11 cellular contexts compared by ENCODE assay signal in genomic region chr13:114106991-114107685, GRCh38. TPM values are rescaled to one million over a fixed set of nuclear protein-coding genes. Genes with fewer than 3 reads are reported as not detected.
DNase-seq lines count a peak whose midpoint lies in the region; ATAC-seq and TF ChIP-seq lines count a peak whose summit lies in the region.
"Had no signal": no experiment of that assay in that cellular context is flagged by ENCODE, and none has a peak within 500 bp of the region (broad histone marks: within the 10 kb centered on the region; RNA-seq: fewer than 3 reads in every experiment).

No MANE protein-coding gene starts in this region.

- H3K9me3 ChIP-seq in AG04450 (ENCODE audit: control insufficient read depth, insufficient read depth, low read length) (peaks cover 10% of the 10 kb centered on the region; the same call in 1 of the 2 replicates), NT2/D1 (ENCODE audit: insufficient read depth, low read length) (no peaks in the 10 kb centered on the region), esophagus muscularis mucosa (no peaks in the 10 kb centered on the region)

- no peaks in the 10 kb centered on the region for H3K36me3 Mint-ChIP-seq in natural killer cell treated with Interleukin-12 subunit alpha and Interleukin-12 subunit beta and Interleukin-15 and Interleukin-18, amount 100 ng/mL, for 72 hours
- no peaks in the 10 kb centered on the region for H3K36me3 Mint-ChIP-seq in activated T-helper 2 cell treated with anti-CD3 and anti-CD28 coated beads, Interferon-gamma antibody, Interleukin-2, Interleukin-4, amounts not matched to agents 10 μg/mL and 5 μg/mL and 100 μg/mL, durations not matched to agents 14 hours and 24 hours and 36 hours (ENCODE audit: low read depth)

- POLR2A ChIA-PET in AG04450 (lab: Yijun Ruan, JAX): interaction anchor here (1.0 kb wide), 1 partner anchor 42 kb away, joined by 5 read pairs; no protein-coding TSS in a partner anchor

- TF ChIP-seq CTCF in AG04450 (IDR thresholded peaks at IDR 0.05; ENCODE audit: low read depth, low read length): no peak
- no peak for TF ChIP-seq CTCF in esophagus muscularis mucosa (IDR thresholded peaks at IDR 0.05)

- no peaks in the 10 kb centered on the region for H3K9me3 Mint-ChIP-seq in natural killer cell treated with Interleukin-12 subunit alpha and Interleukin-12 subunit beta and Interleukin-15 and Interleukin-18, amount 100 ng/mL, for 72 hours
- no peaks in the 10 kb centered on the region for H3K9me3 Mint-ChIP-seq in activated T-helper 2 cell treated with anti-CD3 and anti-CD28 coated beads, Interferon-gamma antibody, Interleukin-2, Interleukin-4, amounts not matched to agents 10 μg/mL and 5 μg/mL and 100 μg/mL, durations not matched to agents 14 hours and 24 hours and 36 hours

- H3K27ac Mint-ChIP-seq in natural killer cell treated with Interleukin-12 subunit alpha and Interleukin-12 subunit beta and Interleukin-15 and Interleukin-18, amount 100 ng/mL, for 72 hours: no peak overlapping the region
- no peak overlapping the region for H3K27ac Mint-ChIP-seq in activated T-helper 2 cell treated with anti-CD3 and anti-CD28 coated beads, Interferon-gamma antibody, Interleukin-2, Interleukin-4, amounts not matched to agents 10 μg/mL and 5 μg/mL and 100 μg/mL, durations not matched to agents 14 hours and 24 hours and 36 hours

- no peaks in the 10 kb centered on the region for H3K27me3 Mint-ChIP-seq in natural killer cell treated with Interleukin-12 subunit alpha and Interleukin-12 subunit beta and Interleukin-15 and Interleukin-18, amount 100 ng/mL, for 72 hours
- H3K27me3 Mint-ChIP-seq in activated T-helper 2 cell treated with anti-CD3 and anti-CD28 coated beads, Interferon-gamma antibody, Interleukin-2, Interleukin-4, amounts not matched to agents 10 μg/mL and 5 μg/mL and 100 μg/mL, durations not matched to agents 14 hours and 24 hours and 36 hours (ENCODE audit: low read depth): no peaks in the 10 kb centered on the region

- peaks cover 10% of the 10 kb centered on the region for H3K36me3 ChIP-seq in NT2/D1 (ENCODE audit: insufficient read depth, insufficient read length, low read length)
- H3K36me3 ChIP-seq in esophagus muscularis mucosa: no peaks in the 10 kb centered on the region

- CTCF ChIA-PET in AG04450 (lab: Charles Lee): no interaction called here

- peaks cover 44 to 50% of the 10 kb centered on the region in 2 donors for H3K4me1 Mint-ChIP-seq in natural killer cell treated with Interleukin-12 subunit alpha and Interleukin-12 subunit beta and Interleukin-15 and Interleukin-18, amount 100 ng/mL, for 72 hours (ENCODE audit: low read depth in 2 of 2)
- peaks cover 21% of the 10 kb centered on the region for H3K4me1 Mint-ChIP-seq in activated T-helper 2 cell treated with anti-CD3 and anti-CD28 coated beads, Interferon-gamma antibody, Interleukin-2, Interleukin-4, amounts not matched to agents 10 μg/mL and 5 μg/mL and 100 μg/mL, durations not matched to agents 14 hours and 24 hours and 36 hours (ENCODE audit: low read depth)

- H3K9ac ChIP-seq in NT2/D1 (ENCODE audit: insufficient read length, low read depth): peak overlapping the region; percentile 51

- TF ChIP-seq POLR2A in esophagus muscularis mucosa (IDR thresholded peaks at IDR 0.05; ENCODE audit: low read depth): no peak

- WGBS in esophagus muscularis mucosa: 86% methylated on average over 24 of the region's 27 CpGs

- ATAC-seq in natural killer cell treated with Interleukin-12 subunit alpha and Interleukin-12 subunit beta and Interleukin-15 and Interleukin-18, amount 100 ng/mL, for 72 hours: no peak
- ATAC-seq in HG02678 (IDR thresholded peaks at IDR 0.05; ENCODE audit: unreplicated experiment): no peak

- intact Hi-C loops in esophagus muscularis mucosa (cut with DNase I): no loop called here
- intact Hi-C loops in activated T-helper 2 cell treated with anti-CD3 and anti-CD28 coated beads, Interferon-gamma antibody, Interleukin-2, Interleukin-4, amounts not matched to agents 10 μg/mL and 5 μg/mL and 100 μg/mL, durations not matched to agents 14 hours and 24 hours and 36 hours (cut with micrococcal nuclease): no loop called here

- DNase-seq in AG04450 (ENCODE audit: low read depth, low spot score) (no peak), NT2/D1 (ENCODE audit: low read depth, low spot score) (no peak), esophagus muscularis mucosa (ENCODE audit: extremely low spot score) (no peak), AML-193 (lab: John Stamatoyannopoulos, UW) (no peak), SK-N-DZ (ENCODE audit: low spot score) (no peak)
- peak; percentile 37 for DNase-seq in natural killer cell treated with Interleukin-12 subunit alpha and Interleukin-12 subunit beta and Interleukin-15 and Interleukin-18, amount 100 ng/mL, for 72 hours (ENCODE audit: low spot score)
- no peak for DNase-seq in activated T-helper 2 cell treated with anti-CD3 and anti-CD28 coated beads, Interferon-gamma antibody, Interleukin-2, Interleukin-4, amounts not matched to agents 10 μg/mL and 5 μg/mL and 100 μg/mL, durations not matched to agents 14 hours and 24 hours and 36 hours (ENCODE audit: low spot score)
- DNase-seq: activated CD4-positive, alpha-beta T cell treated with anti-CD3 and anti-CD28 coated beads for 1 hour; H7; stimulated activated CD4-positive, alpha-beta T cell treated with anti-CD3 and anti-CD28 coated beads, Interleukin-2, amount 100 ng/mL, for 48 hours had no signal

- H3K4me1 ChIP-seq in NT2/D1 (ENCODE audit: insufficient read depth, insufficient read length): peaks cover 29% of the 10 kb centered on the region
- H3K4me1 ChIP-seq in esophagus muscularis mucosa: peaks cover 21 to 73% (median 67%) of the 10 kb centered on the region in 4 donors

- H3K4me3 Mint-ChIP-seq in natural killer cell treated with Interleukin-12 subunit alpha and Interleukin-12 subunit beta and Interleukin-15 and Interleukin-18, amount 100 ng/mL, for 72 hours: no peak overlapping the region
- H3K4me3 Mint-ChIP-seq in activated T-helper 2 cell treated with anti-CD3 and anti-CD28 coated beads, Interferon-gamma antibody, Interleukin-2, Interleukin-4, amounts not matched to agents 10 μg/mL and 5 μg/mL and 100 μg/mL, durations not matched to agents 14 hours and 24 hours and 36 hours (ENCODE audit: low read depth): no peak overlapping the region

- no peak overlapping the region for H3K4me3 ChIP-seq in AG04450 (ENCODE audit: low read depth, low read length)
- no peak overlapping the region for H3K4me3 ChIP-seq in NT2/D1 (ENCODE audit: insufficient read length, low read depth)
- no peak overlapping the region for H3K4me3 ChIP-seq in esophagus muscularis mucosa

- no peaks in the 10 kb centered on the region for H3K27me3 ChIP-seq in AG04450 (ENCODE audit: control insufficient read depth, insufficient read depth, low read length)
- H3K27me3 ChIP-seq in NT2/D1 (ENCODE audit: insufficient read depth, insufficient read length): no peaks in the 10 kb centered on the region
- H3K27me3 ChIP-seq in esophagus muscularis mucosa: no peaks in the 10 kb centered on the region

- H3K27ac ChIP-seq in AG04450 (ENCODE audit: low read depth, low read length) (peak overlapping the region; percentile 87), esophagus muscularis mucosa (replicated peaks in 1 of 4) (peak overlapping the region in 3 of 4 donors; percentile 40 to 66 (median 54))

- no peak for TF ChIP-seq EP300 in esophagus muscularis mucosa (IDR thresholded peaks at IDR 0.05)

RNA-seq across cellular contexts. Expression of gene RASA3, which starts 25.3 kb away (rescaled TPM):
- polyA plus RNA-seq in AG04450 (2011; rRNA removed): 25.2 and 26.8 TPM in 2 replicates
- polyA minus RNA-seq in AG04450 (2011; rRNA and poly(A)+ RNA removed): 32.8 and 38.1 TPM in 2 replicates
- total RNA-seq in esophagus muscularis mucosa: 10 to 100 TPM; 29.5 to 38.1 (median 34.6) TPM
- 10 to 100 TPM in 1 of 2 donors, 1 to 10 TPM in 1; 6.9 to 11.7 TPM for total RNA-seq in natural killer cell treated with Interleukin-12 subunit alpha and Interleukin-12 subunit beta and Interleukin-15 and Interleukin-18, amount 100 ng/mL, for 72 hours
- 14.5 and 15.7 TPM in 2 replicates for polyA plus RNA-seq in SK-N-DZ (2014; cell fraction: cytosol; rRNA removed)
- 14.6 and 15.5 TPM in 2 replicates for polyA plus RNA-seq in SK-N-DZ (2014; cell fraction: nucleus; rRNA removed)
- 13.7 and 13.9 TPM in 2 replicates for total RNA-seq in activated T-helper 2 cell treated with anti-CD3 and anti-CD28 coated beads, Interferon-gamma antibody, Interleukin-2, Interleukin-4, amounts not matched to agents 10 μg/mL and 5 μg/mL and 100 μg/mL, durations not matched to agents 14 hours and 24 hours and 36 hours
